ENCODE assay signal across 1 cellular context in the genomic region with DNA sequence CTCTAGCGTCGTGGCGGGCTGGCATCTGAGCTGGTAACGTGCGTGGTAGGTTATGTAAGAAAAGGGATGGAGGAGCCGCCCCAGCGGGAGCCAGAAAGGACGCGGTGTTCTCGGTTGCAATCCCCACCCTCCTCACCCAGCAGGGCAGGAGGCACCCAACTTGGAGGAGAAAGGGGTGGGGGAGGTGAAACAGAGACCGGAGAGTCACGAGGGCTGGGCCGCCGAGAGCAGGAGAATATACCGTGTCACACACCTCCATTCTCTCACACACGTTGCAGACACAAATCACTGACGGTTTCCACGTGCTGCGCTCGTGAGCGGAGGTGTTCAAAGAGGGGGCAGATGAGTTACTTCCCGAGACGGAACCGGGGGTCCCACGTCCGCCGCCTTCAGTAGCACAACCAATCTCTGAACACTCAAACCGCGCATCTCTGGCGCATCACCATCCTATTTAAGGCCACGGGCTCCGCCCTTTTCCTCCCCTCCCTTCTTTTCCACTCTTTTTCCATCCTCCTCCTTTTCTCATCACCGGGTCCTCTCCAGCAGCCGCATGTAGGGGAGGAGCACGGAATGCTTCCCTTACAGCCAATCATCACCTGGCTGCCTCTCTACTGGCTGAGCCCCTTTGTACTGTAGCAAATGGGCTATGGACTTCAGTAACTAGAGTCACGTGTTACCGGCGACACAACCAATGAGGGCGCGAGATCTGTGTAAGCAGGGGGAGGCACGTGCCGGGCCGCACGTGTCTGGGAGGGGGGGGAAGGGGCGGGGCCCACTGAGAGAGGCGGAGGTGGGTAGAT.
A peak's percentile ranks its signal among the peaks of the same experiment; 100 is the strongest.
TF ChIP-seq lines count a peak whose summit lies in the region.

A gene with protein sequence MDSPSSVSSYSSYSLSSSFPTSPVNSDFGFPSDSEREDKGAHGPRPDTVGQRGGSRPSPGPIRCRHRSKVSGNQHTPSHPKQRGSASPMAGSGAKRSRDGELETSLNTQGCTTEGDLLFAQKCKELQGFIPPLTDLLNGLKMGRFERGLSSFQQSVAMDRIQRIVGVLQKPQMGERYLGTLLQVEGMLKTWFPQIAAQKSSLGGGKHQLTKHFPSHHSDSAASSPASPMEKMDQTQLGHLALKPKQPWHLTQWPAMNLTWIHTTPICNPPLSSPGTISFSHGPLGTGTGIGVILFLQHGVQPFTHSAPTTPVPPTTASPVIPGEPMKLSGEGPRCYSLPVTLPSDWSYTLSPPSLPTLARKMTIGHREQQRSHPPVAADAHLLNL (plus strand): TSS at position 797 of the 800 bp plus-strand sequence. CDS start 714 bp downstream, outside the sequence.

TF ChIP-seq in GM12878, 131 proteins besides CTCF, POLR2A, EP300 and RAD21 (continued from another document and continues in another):
- TF ChIP-seq, protein P1, sequence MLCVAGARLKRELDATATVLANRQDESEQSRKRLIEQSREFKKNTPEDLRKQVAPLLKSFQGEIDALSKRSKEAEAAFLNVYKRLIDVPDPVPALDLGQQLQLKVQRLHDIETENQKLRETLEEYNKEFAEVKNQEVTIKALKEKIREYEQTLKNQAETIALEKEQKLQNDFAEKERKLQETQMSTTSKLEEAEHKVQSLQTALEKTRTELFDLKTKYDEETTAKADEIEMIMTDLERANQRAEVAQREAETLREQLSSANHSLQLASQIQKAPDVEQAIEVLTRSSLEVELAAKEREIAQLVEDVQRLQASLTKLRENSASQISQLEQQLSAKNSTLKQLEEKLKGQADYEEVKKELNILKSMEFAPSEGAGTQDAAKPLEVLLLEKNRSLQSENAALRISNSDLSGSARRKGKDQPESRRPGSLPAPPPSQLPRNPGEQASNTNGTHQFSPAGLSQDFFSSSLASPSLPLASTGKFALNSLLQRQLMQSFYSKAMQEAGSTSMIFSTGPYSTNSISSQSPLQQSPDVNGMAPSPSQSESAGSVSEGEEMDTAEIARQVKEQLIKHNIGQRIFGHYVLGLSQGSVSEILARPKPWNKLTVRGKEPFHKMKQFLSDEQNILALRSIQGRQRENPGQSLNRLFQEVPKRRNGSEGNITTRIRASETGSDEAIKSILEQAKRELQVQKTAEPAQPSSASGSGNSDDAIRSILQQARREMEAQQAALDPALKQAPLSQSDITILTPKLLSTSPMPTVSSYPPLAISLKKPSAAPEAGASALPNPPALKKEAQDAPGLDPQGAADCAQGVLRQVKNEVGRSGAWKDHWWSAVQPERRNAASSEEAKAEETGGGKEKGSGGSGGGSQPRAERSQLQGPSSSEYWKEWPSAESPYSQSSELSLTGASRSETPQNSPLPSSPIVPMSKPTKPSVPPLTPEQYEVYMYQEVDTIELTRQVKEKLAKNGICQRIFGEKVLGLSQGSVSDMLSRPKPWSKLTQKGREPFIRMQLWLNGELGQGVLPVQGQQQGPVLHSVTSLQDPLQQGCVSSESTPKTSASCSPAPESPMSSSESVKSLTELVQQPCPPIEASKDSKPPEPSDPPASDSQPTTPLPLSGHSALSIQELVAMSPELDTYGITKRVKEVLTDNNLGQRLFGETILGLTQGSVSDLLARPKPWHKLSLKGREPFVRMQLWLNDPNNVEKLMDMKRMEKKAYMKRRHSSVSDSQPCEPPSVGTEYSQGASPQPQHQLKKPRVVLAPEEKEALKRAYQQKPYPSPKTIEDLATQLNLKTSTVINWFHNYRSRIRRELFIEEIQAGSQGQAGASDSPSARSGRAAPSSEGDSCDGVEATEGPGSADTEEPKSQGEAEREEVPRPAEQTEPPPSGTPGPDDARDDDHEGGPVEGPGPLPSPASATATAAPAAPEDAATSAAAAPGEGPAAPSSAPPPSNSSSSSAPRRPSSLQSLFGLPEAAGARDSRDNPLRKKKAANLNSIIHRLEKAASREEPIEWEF (IDR thresholded peaks at IDR 0.05; ENCODE audit: insufficient replicate concordance, low read depth, low read length): no peak
- TF ChIP-seq EGR1 (IDR thresholded peaks at IDR 0.05; ENCODE audit: borderline replicate concordance in 1 of 2, low read depth in 2 of 2, low read length in 2 of 2) (no peak), ESRRA (IDR thresholded peaks at IDR 0.05; ENCODE audit: low read length) (no peak), ETV6 (conservative IDR thresholded peaks at IDR 0.05 in 1 of 2, IDR thresholded peaks at IDR 0.05 in 1 of 2; ENCODE audit: borderline replicate concordance in 1 of 2, low read depth in 1 of 2) (no peak), SIX5 (IDR thresholded peaks at IDR 0.05; ENCODE audit: low read depth, low read length, severe bottlenecking) (no peak), KAT2A (conservative IDR thresholded peaks at IDR 0.05; ENCODE audit: control insufficient read depth, low read depth, low read length) (no peak), PML (IDR thresholded peaks at IDR 0.05; ENCODE audit: low read length) (no peak), FOXM1 (IDR thresholded peaks at IDR 0.05; ENCODE audit: low read depth, low read length) (no peak), DPF2 (IDR thresholded peaks at IDR 0.05) (no peak), RCOR1 (conservative IDR thresholded peaks at IDR 0.05; ENCODE audit: low read depth, low read length) (no peak), FOXK2 (IDR thresholded peaks at IDR 0.05) (no peak), BRCA1 (IDR thresholded peaks at IDR 0.05; ENCODE audit: low read depth, low read length) (no peak), GATAD2B (conservative IDR thresholded peaks at IDR 0.05; ENCODE audit: low read depth) (no peak), TCF3 (IDR thresholded peaks at IDR 0.05; ENCODE audit: borderline replicate concordance, insufficient read depth, low read depth, low read length) (no peak), SMAD5 (IDR thresholded peaks at IDR 0.05; ENCODE audit: low read depth) (no peak), HDAC6 (IDR thresholded peaks at IDR 0.05; ENCODE audit: unreplicated experiment) (no peak), STAT3 (IDR thresholded peaks at IDR 0.05; ENCODE audit: low read depth, low read length) (no peak)
- TF ChIP-seq, protein P2, sequence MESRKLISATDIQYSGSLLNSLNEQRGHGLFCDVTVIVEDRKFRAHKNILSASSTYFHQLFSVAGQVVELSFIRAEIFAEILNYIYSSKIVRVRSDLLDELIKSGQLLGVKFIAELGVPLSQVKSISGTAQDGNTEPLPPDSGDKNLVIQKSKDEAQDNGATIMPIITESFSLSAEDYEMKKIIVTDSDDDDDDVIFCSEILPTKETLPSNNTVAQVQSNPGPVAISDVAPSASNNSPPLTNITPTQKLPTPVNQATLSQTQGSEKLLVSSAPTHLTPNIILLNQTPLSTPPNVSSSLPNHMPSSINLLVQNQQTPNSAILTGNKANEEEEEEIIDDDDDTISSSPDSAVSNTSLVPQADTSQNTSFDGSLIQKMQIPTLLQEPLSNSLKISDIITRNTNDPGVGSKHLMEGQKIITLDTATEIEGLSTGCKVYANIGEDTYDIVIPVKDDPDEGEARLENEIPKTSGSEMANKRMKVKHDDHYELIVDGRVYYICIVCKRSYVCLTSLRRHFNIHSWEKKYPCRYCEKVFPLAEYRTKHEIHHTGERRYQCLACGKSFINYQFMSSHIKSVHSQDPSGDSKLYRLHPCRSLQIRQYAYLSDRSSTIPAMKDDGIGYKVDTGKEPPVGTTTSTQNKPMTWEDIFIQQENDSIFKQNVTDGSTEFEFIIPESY (IDR thresholded peaks at IDR 0.05): 0 out of 2 replicates have a peak, but pooled peaks have one; percentile 8
- TF ChIP-seq, protein P3, sequence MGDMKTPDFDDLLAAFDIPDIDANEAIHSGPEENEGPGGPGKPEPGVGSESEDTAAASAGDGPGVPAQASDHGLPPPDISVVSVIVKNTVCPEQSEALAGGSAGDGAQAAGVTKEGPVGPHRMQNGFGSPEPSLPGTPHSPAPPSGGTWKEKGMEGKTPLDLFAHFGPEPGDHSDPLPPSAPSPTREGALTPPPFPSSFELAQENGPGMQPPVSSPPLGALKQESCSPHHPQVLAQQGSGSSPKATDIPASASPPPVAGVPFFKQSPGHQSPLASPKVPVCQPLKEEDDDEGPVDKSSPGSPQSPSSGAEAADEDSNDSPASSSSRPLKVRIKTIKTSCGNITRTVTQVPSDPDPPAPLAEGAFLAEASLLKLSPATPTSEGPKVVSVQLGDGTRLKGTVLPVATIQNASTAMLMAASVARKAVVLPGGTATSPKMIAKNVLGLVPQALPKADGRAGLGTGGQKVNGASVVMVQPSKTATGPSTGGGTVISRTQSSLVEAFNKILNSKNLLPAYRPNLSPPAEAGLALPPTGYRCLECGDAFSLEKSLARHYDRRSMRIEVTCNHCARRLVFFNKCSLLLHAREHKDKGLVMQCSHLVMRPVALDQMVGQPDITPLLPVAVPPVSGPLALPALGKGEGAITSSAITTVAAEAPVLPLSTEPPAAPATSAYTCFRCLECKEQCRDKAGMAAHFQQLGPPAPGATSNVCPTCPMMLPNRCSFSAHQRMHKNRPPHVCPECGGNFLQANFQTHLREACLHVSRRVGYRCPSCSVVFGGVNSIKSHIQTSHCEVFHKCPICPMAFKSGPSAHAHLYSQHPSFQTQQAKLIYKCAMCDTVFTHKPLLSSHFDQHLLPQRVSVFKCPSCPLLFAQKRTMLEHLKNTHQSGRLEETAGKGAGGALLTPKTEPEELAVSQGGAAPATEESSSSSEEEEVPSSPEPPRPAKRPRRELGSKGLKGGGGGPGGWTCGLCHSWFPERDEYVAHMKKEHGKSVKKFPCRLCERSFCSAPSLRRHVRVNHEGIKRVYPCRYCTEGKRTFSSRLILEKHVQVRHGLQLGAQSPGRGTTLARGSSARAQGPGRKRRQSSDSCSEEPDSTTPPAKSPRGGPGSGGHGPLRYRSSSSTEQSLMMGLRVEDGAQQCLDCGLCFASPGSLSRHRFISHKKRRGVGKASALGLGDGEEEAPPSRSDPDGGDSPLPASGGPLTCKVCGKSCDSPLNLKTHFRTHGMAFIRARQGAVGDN (IDR thresholded peaks at IDR 0.05): no peak
- TF ChIP-seq, protein P4, sequence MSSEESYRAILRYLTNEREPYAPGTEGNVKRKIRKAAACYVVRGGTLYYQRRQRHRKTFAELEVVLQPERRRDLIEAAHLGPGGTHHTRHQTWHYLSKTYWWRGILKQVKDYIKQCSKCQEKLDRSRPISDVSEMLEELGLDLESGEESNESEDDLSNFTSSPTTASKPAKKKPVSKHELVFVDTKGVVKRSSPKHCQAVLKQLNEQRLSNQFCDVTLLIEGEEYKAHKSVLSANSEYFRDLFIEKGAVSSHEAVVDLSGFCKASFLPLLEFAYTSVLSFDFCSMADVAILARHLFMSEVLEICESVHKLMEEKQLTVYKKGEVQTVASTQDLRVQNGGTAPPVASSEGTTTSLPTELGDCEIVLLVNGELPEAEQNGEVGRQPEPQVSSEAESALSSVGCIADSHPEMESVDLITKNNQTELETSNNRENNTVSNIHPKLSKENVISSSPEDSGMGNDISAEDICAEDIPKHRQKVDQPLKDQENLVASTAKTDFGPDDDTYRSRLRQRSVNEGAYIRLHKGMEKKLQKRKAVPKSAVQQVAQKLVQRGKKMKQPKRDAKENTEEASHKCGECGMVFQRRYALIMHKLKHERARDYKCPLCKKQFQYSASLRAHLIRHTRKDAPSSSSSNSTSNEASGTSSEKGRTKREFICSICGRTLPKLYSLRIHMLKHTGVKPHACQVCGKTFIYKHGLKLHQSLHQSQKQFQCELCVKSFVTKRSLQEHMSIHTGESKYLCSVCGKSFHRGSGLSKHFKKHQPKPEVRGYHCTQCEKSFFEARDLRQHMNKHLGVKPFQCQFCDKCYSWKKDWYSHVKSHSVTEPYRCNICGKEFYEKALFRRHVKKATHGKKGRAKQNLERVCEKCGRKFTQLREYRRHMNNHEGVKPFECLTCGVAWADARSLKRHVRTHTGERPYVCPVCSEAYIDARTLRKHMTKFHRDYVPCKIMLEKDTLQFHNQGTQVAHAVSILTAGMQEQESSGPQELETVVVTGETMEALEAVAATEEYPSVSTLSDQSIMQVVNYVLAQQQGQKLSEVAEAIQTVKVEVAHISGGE (CRISPR knock-in tag; IDR thresholded peaks at IDR 0.05): no peak
- TF ChIP-seq, protein P5, sequence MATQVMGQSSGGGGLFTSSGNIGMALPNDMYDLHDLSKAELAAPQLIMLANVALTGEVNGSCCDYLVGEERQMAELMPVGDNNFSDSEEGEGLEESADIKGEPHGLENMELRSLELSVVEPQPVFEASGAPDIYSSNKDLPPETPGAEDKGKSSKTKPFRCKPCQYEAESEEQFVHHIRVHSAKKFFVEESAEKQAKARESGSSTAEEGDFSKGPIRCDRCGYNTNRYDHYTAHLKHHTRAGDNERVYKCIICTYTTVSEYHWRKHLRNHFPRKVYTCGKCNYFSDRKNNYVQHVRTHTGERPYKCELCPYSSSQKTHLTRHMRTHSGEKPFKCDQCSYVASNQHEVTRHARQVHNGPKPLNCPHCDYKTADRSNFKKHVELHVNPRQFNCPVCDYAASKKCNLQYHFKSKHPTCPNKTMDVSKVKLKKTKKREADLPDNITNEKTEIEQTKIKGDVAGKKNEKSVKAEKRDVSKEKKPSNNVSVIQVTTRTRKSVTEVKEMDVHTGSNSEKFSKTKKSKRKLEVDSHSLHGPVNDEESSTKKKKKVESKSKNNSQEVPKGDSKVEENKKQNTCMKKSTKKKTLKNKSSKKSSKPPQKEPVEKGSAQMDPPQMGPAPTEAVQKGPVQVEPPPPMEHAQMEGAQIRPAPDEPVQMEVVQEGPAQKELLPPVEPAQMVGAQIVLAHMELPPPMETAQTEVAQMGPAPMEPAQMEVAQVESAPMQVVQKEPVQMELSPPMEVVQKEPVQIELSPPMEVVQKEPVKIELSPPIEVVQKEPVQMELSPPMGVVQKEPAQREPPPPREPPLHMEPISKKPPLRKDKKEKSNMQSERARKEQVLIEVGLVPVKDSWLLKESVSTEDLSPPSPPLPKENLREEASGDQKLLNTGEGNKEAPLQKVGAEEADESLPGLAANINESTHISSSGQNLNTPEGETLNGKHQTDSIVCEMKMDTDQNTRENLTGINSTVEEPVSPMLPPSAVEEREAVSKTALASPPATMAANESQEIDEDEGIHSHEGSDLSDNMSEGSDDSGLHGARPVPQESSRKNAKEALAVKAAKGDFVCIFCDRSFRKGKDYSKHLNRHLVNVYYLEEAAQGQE (IDR thresholded peaks at IDR 0.05; ENCODE audit: low read depth, low read length): no peak
- TF ChIP-seq, protein P6, sequence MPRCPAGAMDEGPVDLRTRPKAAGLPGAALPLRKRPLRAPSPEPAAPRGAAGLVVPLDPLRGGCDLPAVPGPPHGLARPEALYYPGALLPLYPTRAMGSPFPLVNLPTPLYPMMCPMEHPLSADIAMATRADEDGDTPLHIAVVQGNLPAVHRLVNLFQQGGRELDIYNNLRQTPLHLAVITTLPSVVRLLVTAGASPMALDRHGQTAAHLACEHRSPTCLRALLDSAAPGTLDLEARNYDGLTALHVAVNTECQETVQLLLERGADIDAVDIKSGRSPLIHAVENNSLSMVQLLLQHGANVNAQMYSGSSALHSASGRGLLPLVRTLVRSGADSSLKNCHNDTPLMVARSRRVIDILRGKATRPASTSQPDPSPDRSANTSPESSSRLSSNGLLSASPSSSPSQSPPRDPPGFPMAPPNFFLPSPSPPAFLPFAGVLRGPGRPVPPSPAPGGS (IDR thresholded peaks at IDR 0.05; ENCODE audit: borderline replicate concordance, insufficient read depth, low read depth, low read length, poor library complexity, severe bottlenecking): no peak
- TF ChIP-seq, protein P7, sequence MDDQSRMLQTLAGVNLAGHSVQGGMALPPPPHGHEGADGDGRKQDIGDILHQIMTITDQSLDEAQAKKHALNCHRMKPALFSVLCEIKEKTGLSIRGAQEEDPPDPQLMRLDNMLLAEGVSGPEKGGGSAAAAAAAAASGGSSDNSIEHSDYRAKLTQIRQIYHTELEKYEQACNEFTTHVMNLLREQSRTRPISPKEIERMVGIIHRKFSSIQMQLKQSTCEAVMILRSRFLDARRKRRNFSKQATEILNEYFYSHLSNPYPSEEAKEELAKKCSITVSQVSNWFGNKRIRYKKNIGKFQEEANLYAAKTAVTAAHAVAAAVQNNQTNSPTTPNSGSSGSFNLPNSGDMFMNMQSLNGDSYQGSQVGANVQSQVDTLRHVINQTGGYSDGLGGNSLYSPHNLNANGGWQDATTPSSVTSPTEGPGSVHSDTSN (IDR thresholded peaks at IDR 0.05; ENCODE audit: insufficient replicate concordance, low read depth, low read length): no peak
